12 cellular contexts compared by ENCODE assay signal in genomic region chr4:20305976-20306375, GRCh38. TPM values are rescaled to one million over a fixed set of nuclear protein-coding genes. Genes with fewer than 3 reads are reported as not detected.
DNase-seq lines count a peak whose midpoint lies in the region; ATAC-seq and TF ChIP-seq lines count a peak whose summit lies in the region.
"Had no signal": no experiment of that assay in that cellular context is flagged by ENCODE, and none has a peak within 500 bp of the region (broad histone marks: within the 10 kb centered on the region; RNA-seq: fewer than 3 reads in every experiment).

No MANE protein-coding gene starts in this region.

- no peak for TF ChIP-seq POLR2A in body of pancreas (IDR thresholded peaks at IDR 0.05)

- peak in 4 of 7 experiments; percentile 11 to 33 (median 24) for TF ChIP-seq CTCF in body of pancreas (IDR thresholded peaks at IDR 0.05)

- H3K4me3 ChIP-seq in body of pancreas = no peak overlapping the region

- intact Hi-C loops in body of pancreas (cut with DNase I) = no loop called here

- H3K4me1 ChIP-seq in body of pancreas = no peaks in the 10 kb centered on the region

- DNase-seq in DMS53 (lab: John Stamatoyannopoulos, UW) = peak; percentile 50
- DNase-seq in NCI-H1417 treated with DMSO at 0.1 percent for 48 hours (lab: John Stamatoyannopoulos, UW) = peak; percentile 22
- DNase-seq in body of pancreas = no peak
- DNase-seq in midbrain (lab: John Stamatoyannopoulos, UW) = peak; percentile 61
- DNase-seq in activated CD8-positive, alpha-beta memory T cell treated with anti-CD3 and anti-CD28 coated beads, Interleukin-2, amount 50 U/mL, for 4 hours = no peak
- no peak for DNase-seq in COLO829 (ENCODE audit: low spot score)
- no peak for DNase-seq in central memory CD4-positive, alpha-beta T cell
- DNase-seq: activated B cell treated with CpG ODN at 0.5 μM for 24 hours; activated naive CD8-positive, alpha-beta T cell treated with anti-CD3 and anti-CD28 coated beads, Interleukin-2, amount 10 ng/mL, durations not matched to agents 7 days and 5 days; stimulated activated CD4-positive, alpha-beta T cell treated with anti-CD3 and anti-CD28 coated beads, Interleukin-4, amount 100 ng/mL, for 4 hours had no signal

- no peaks in the 10 kb centered on the region for H3K9me3 ChIP-seq in body of pancreas

- no peaks in the 10 kb centered on the region for H3K36me3 ChIP-seq in body of pancreas (replicated peaks in 1 of 2; ENCODE audit: insufficient read depth in 1 of 2, low read depth in 2 of 2)

- no peak overlapping the region for H3K27ac ChIP-seq in body of pancreas
- H3K27ac ChIP-seq: HL-60 had no signal

- no peak for ATAC-seq in body of pancreas
- no peak for ATAC-seq in GM19463 (IDR thresholded peaks at IDR 0.05; ENCODE audit: unreplicated experiment)

- no peaks in the 10 kb centered on the region for H3K27me3 ChIP-seq in body of pancreas

- WGBS in body of pancreas, 2 donors = 25 to 32% methylated on average over 2 of the region's 2 CpGs

RNA-seq across cellular contexts. Expression of gene SLIT2, which starts 54.3 kb away (rescaled TPM):
- total RNA-seq in body of pancreas = 1 to 10 TPM; 3.1 to 5.6 TPM
- total RNA-seq: activated naive CD8-positive, alpha-beta T cell treated with anti-CD3 and anti-CD28 coated beads, Interleukin-2, amount 10 ng/mL, durations not matched to agents 7 days and 5 days had no signal

Comparison
In these comparisons a context has a peak if more than half of its experiments do, and no peak if none do; other contexts are left out.
1. DNase-seq: peak in DMS53 (single experiment), NCI-H1417 treated with DMSO at 0.1 percent for 48 hours (single experiment) and midbrain (single experiment); none in body of pancreas (0 of 4), activated CD8-positive, alpha-beta memory T cell treated with anti-CD3 and anti-CD28 coated beads, Interleukin-2, amount 50 U/mL, for 4 hours (single experiment), COLO829 (single experiment) and central memory CD4-positive, alpha-beta T cell (single experiment).